In the genomic region with DNA sequence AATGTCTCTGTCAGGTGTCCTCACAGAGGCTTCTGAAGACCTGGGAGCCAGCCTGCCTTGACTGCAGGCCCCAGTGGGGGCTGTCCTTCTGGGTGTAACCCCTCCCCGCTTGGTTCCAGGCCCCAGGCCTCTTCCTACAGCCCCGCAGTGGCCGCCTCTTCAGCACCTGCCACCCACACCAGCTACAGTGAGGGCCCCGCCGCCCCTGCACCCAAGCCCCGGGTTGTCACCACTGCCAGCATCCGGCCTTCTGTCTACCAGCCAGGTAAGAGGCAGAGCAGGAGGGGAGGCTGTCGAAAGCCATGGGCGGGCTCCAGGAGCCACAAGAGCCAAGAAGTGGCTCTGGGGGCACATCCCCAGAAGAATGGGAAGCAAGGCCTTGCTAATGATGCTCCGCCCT, we compare ENCODE assay signal across 11 cellular contexts. TPM values are rescaled to one million over a fixed set of nuclear protein-coding genes. Genes with fewer than 3 reads are reported as not detected.
DNase-seq lines count a peak whose midpoint lies in the region; ATAC-seq and TF ChIP-seq lines count a peak whose summit lies in the region.
"Had no signal": no experiment of that assay in that cellular context is flagged by ENCODE, and none has a peak within 500 bp of the region (broad histone marks: within the 10 kb centered on the region; RNA-seq: fewer than 3 reads in every experiment).

No MANE protein-coding gene starts in this region.

- peaks cover 4% of the 10 kb centered on the region for H3K4me1 Mint-ChIP-seq in T-helper 17 cell

- peak overlapping the region; percentile 91 for H3K4me3 Mint-ChIP-seq in T-helper 17 cell

- H3K9me3 ChIP-seq in DND-41 (ENCODE audit: insufficient read depth, low read length, severe bottlenecking) (no peaks in the 10 kb centered on the region), T-helper 17 cell (ENCODE audit: control insufficient read depth, low read length, poor library complexity, severe bottlenecking) (no peaks in the 10 kb centered on the region)

- no peak for DNase-seq in DND-41
- no peak for DNase-seq in T-helper 17 cell
- no peak for DNase-seq in left ventricle myocardium superior
- DNase-seq in AG08396 (ENCODE audit: low spot score), result no peak

- H2AFZ ChIP-seq in DND-41 (ENCODE audit: low read depth, low read length), result peak overlapping the region; percentile 11; the same call in 1 of the 2 replicates

- H3K36me3 Mint-ChIP-seq in T-helper 17 cell (ENCODE audit: low read depth), result no peaks in the 10 kb centered on the region

- peak overlapping the region; percentile 86 for H3K4me2 ChIP-seq in DND-41 (ENCODE audit: insufficient read depth, low read length)

- no peaks in the 10 kb centered on the region for H3K79me2 ChIP-seq in DND-41 (ENCODE audit: insufficient read depth, low read length)

- H3K36me3 ChIP-seq in DND-41 (ENCODE audit: insufficient read depth, low read length) (no peaks in the 10 kb centered on the region), rectal smooth muscle tissue (ENCODE audit: control insufficient read depth, insufficient read depth, low read length) (no peaks in the 10 kb centered on the region)

- no peaks in the 10 kb centered on the region for H3K27me3 Mint-ChIP-seq in T-helper 17 cell

- ATAC-seq in DND-41 (ENCODE audit: insufficient read depth, low read depth) (no peak), T-helper 17 cell (no peak), left ventricle myocardium superior (peak; percentile 1), HG03457 (IDR thresholded peaks at IDR 0.05; ENCODE audit: unreplicated experiment) (no peak), HG03280 (IDR thresholded peaks at IDR 0.05; ENCODE audit: unreplicated experiment) (no peak)

- no peak overlapping the region for H3K9ac ChIP-seq in DND-41 (ENCODE audit: low read depth, low read length)
- H3K9ac ChIP-seq in rectal smooth muscle tissue (ENCODE audit: low read length), result no peak overlapping the region

- H3K4me1 ChIP-seq in DND-41 (ENCODE audit: insufficient read depth, low read length) (peaks cover 24% of the 10 kb centered on the region), rectal smooth muscle tissue (ENCODE audit: control insufficient read depth, insufficient read depth, low read length) (peaks cover 10% of the 10 kb centered on the region)

- H3K27me3 ChIP-seq in DND-41 (ENCODE audit: insufficient read depth, low read length, poor library complexity) (no peaks in the 10 kb centered on the region), rectal smooth muscle tissue (ENCODE audit: control insufficient read depth, insufficient read depth, low read length) (no peaks in the 10 kb centered on the region)

- peak overlapping the region; percentile 94 for H3K27ac Mint-ChIP-seq in T-helper 17 cell

- no peaks in the 10 kb centered on the region for H4K20me1 ChIP-seq in DND-41 (ENCODE audit: insufficient read depth, low read length)

- intact Hi-C loops in left ventricle myocardium superior (cut with micrococcal nuclease), result loop anchor here (10.0 kb wide), 1 partner anchor 185 kb away; no protein-coding TSS in a partner anchor

- H3K27ac ChIP-seq in DND-41 (ENCODE audit: low read length) (no peak overlapping the region), rectal smooth muscle tissue (ENCODE audit: low read depth, low read length) (peak overlapping the region; percentile 94)

- no peak for TF ChIP-seq CTCF in DND-41 (IDR thresholded peaks at IDR 0.05; ENCODE audit: borderline replicate concordance, extremely low read depth, low read length, poor library complexity, severe bottlenecking)

- peak overlapping the region in 1 of 2 experiments; percentile 73; a peak in 1 of 4 replicates for H3K4me3 ChIP-seq in DND-41 (ENCODE audit: low read depth in 1 of 2, low read length in 2 of 2)
- H3K4me3 ChIP-seq in rectal smooth muscle tissue (ENCODE audit: low read length), result no peak overlapping the region
- H3K4me3 ChIP-seq: lung had no signal

RNA-seq across cellular contexts. Expression of gene LDB3, which starts 41.5 kb away (rescaled TPM):
- total RNA-seq in T-helper 17 cell (not detected), left ventricle myocardium superior (1,459 TPM)

RNA-seq across cellular contexts. Expression of gene BMPR1A, which starts 46.6 kb away (rescaled TPM):
- total RNA-seq in T-helper 17 cell (10 to 100 TPM in 1 of 2 donors, 1 to 10 TPM in 1; 7.6 to 14.8 TPM), left ventricle myocardium superior (48.4 TPM)

RNA-seq across cellular contexts. Expression of gene OPN4, which starts 55.4 kb away (rescaled TPM):
- total RNA-seq in T-helper 17 cell, result not detected
- 0.25 TPM for total RNA-seq in left ventricle myocardium superior
- total RNA-seq: astrocyte, renal cortical epithelial cell, temporal lobe had no signal

Comparison
In these comparisons a context has a peak if more than half of its experiments do, and no peak if none do; other contexts are left out.
1. RNA of gene LDB3, which starts 41.5 kb away (total RNA-seq): 1,459 TPM in left ventricle myocardium superior (single experiment); not detected in T-helper 17 cell; every median in the first group is over 1,000 times any median in the second.